Comparison of ENCODE assay signal across 8 cellular contexts in the genomic region with DNA sequence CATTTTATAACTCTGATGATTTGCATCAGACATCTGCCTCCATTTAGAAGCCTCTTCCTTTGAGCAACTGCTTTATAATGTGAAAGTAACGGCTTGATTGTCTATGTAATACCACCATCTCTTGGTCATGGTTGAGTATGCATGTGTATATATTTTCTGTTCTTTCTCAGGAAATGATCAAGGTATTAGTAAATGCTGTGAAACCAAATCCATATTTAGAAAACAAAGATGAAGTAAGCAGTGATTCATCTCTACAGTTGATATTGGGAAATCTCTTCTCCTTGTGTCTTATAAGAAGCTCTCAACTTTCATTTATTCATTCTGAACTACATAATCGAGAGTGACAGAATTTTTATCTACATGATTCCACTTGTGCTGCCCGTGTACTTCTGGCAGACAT.
DNase-seq lines count a peak whose midpoint lies in the region; ATAC-seq and TF ChIP-seq lines count a peak whose summit lies in the region.

No MANE protein-coding gene starts in this region.

- TF ChIP-seq CTCF in Panc1 (IDR thresholded peaks at IDR 0.05), result peak; percentile 16; the same call in 1 of the 2 replicates

- peak; percentile 55 for DNase-seq in Ammon's horn (ENCODE audit: low spot score)
- DNase-seq in Panc1 (ENCODE audit: low read depth, low spot score), result peak; percentile 65
- DNase-seq in germinal center (ENCODE audit: low spot score), result peak; percentile 26
- DNase-seq in superior temporal gyrus (ENCODE audit: extremely low spot score), result peak; percentile 70
- no peak for DNase-seq in KG1 (lab: John Stamatoyannopoulos, UW)
- no peak for DNase-seq in T-helper 9 cell

- ATAC-seq in GM19043 (IDR thresholded peaks at IDR 0.05; ENCODE audit: low read depth, unreplicated experiment) (peak; percentile 75), HG03342 (IDR thresholded peaks at IDR 0.05; ENCODE audit: unreplicated experiment) (peak; percentile 72), Panc1 (no peak)

- no peaks in the 10 kb centered on the region for H3K9me3 ChIP-seq in Panc1 (ENCODE audit: control insufficient read depth, insufficient read depth, low read depth, low read length)

- H3K4me3 ChIP-seq in Panc1 (ENCODE audit: low read depth in 2 of 2, low read length in 2 of 2), result no peak overlapping the region

- no peaks in the 10 kb centered on the region for H3K27me3 ChIP-seq in Panc1 (ENCODE audit: control insufficient read depth, insufficient read depth, low read length)

- in situ Hi-C loops in Panc1 (cut with HindIII; ENCODE audit: low pct_unique_long_range_greater_than_20kb, low sequenced_read_pairs), result no loop called here

- H3K27ac ChIP-seq in Panc1 (ENCODE audit: low read length), result no peak overlapping the region

- no TSS peak for BruUV-seq in Panc1 (replicated peaks; lab: Mats Ljungman, UMichigan)

- POLR2A ChIA-PET in Panc1 (lab: Charles Lee), result no interaction called here

- CTCF ChIA-PET in Panc1 (lab: Charles Lee), result interaction anchor here (0.5 kb wide), 1 partner anchor 26 kb away, joined by 4 read pairs; no protein-coding TSS in a partner anchor

- intact Hi-C loops in Panc1 (cut with micrococcal nuclease; ENCODE audit: unreplicated experiment), result loop anchor here (1.0 kb wide), 1 partner anchor 245 kb away; no protein-coding TSS in a partner anchor

- H3K36me3 ChIP-seq in Panc1 (ENCODE audit: control insufficient read depth, insufficient read depth, low read length), result no peaks in the 10 kb centered on the region

- no peaks in the 10 kb centered on the region for H3K4me1 ChIP-seq in Panc1 (ENCODE audit: control insufficient read depth, insufficient read depth, low read length)

Comparison
In these comparisons a context has a peak if more than half of its experiments do, and no peak if none do; other contexts are left out.
1. DNase-seq: peak in Ammon's horn (single experiment), Panc1 (single experiment), germinal center (single experiment) and superior temporal gyrus (single experiment); none in KG1 (single experiment) and T-helper 9 cell (single experiment).